8 cellular contexts compared by ENCODE assay signal in the genomic region with DNA sequence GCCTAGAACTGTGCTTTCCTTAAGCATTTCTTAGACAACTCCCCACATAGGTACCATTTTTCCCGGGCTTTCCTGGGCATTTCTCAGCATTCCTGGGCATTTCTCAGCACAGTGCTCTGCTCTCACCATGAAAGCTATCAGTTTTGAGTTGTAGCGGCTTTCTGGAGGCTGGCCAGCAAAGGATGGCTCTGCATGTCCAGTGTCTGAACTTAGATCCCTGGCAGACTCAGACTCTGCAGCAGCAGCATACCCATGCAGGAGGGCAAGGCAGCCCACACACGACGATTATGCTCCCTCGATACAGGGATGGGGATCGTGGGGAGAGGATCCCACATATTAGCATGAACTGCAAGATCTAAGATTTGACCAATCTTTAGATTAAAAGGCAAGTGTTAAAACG.
"Had no signal": no experiment of that assay in that cellular context is flagged by ENCODE, and none has a peak within 500 bp of the region (broad histone marks: within the 10 kb centered on the region; RNA-seq: fewer than 3 reads in every experiment).

No MANE protein-coding gene starts in this region.

- H2AFZ ChIP-seq: GM23248 had no signal

- FAIRE-seq: HTR-8/SVneo had no signal

- H3K4me3 Mint-ChIP-seq: HFFc6 had no signal

- H3K27ac Mint-ChIP-seq: HFFc6 had no signal

- H3K27ac ChIP-seq: GM23248 had no signal

- H3K4me1 ChIP-seq: HAP-1 had no signal

- H3K36me3 Mint-ChIP-seq: IgD-negative memory B cell had no signal

- ATAC-seq: HCT116 had no signal

- DNase-seq: GM23248, GOT3, H7, HFFc6 had no signal

- H3K9me3 ChIP-seq: HAP-1 had no signal

- H3K4me3 ChIP-seq: GM23248, HAP-1 had no signal

- H3K36me3 ChIP-seq: HAP-1 had no signal

- H3K9ac ChIP-seq: GM23248 had no signal
